1 cellular context compared by ENCODE assay signal in the genomic region with DNA sequence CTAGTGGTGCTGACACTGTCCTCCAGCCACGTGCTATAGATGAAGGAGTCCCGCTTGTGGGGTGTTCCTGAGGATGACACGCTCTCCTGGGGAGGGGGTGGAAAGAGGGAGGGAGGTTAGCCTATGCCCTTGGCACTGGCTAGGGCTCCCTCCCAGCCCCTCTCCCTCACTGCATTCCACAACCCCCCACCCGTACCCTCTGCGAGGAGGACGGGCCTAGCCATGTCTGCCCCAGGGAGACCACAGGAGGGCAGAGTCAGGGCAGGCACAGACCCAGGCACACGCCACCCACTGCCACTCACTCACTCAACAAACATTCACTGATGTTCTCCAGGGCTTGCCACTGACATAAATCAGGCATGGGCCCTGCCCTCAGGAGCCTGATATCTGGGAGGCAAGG.
TF ChIP-seq lines count a peak whose summit lies in the region.

No MANE protein-coding gene starts in this region.

TF ChIP-seq in K562, 482 proteins besides CTCF, POLR2A, EP300 and RAD21:
- TF ChIP-seq, protein P1, sequence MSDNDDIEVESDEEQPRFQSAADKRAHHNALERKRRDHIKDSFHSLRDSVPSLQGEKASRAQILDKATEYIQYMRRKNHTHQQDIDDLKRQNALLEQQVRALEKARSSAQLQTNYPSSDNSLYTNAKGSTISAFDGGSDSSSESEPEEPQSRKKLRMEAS (CRISPR knock-in tag; IDR thresholded peaks at IDR 0.05): 0 out of 2 replicates have a peak, but pooled peaks have one; percentile 19
- no peak for TF ChIP-seq ZNF668 (CRISPR knock-in tag; IDR thresholded peaks at IDR 0.05)
